In genomic region chr13:67238277-67238859, GRCh38 we compare ENCODE assay signal across 8 cellular contexts. TPM values are rescaled to one million over a fixed set of nuclear protein-coding genes. Genes with fewer than 3 reads are reported as not detected.
A peak's percentile ranks its signal among the peaks of the same experiment; 100 is the strongest.
DNase-seq lines count a peak whose midpoint lies in the region; ATAC-seq and TF ChIP-seq lines count a peak whose summit lies in the region.

No MANE protein-coding gene starts in this region.

- TF ChIP-seq CTCF in coronary artery (IDR thresholded peaks at IDR 0.05) (peak; percentile 58), neutrophil (IDR thresholded peaks at IDR 0.05) (peak; percentile 38)

- DNase-seq in SIG-M5 treated with dmso at 0.1 percent for 504 hours (lab: John Stamatoyannopoulos, UW; ENCODE audit: unreplicated experiment) (peak; percentile 38), SIG-M5 (lab: John Stamatoyannopoulos, UW) (no peak), NCI-H460 (ENCODE audit: extremely low read depth, low read depth) (peak; percentile 22), coronary artery (ENCODE audit: low spot score) (no peak), substantia nigra (lab: John Stamatoyannopoulos, UW) (no peak)
- no peak for DNase-seq in activated CD4-positive, alpha-beta T cell treated with anti-CD3 and anti-CD28 coated beads, Interleukin-2, amount 50 U/mL, for 48 hours

- no peaks in the 10 kb centered on the region for H3K9me3 ChIP-seq in neutrophil

- no peaks in the 10 kb centered on the region for H3K4me1 ChIP-seq in neutrophil (ENCODE audit: control insufficient read depth in 1 of 2, insufficient read depth in 1 of 2, low read depth in 1 of 2, low read length in 1 of 2)

- H3K4me3 ChIP-seq in coronary artery (no peak overlapping the region), neutrophil (ENCODE audit: low read depth in 1 of 2, low read length in 1 of 2) (no peak overlapping the region)

- ATAC-seq in HG02759 (IDR thresholded peaks at IDR 0.05; ENCODE audit: unreplicated experiment) = peak; percentile 66

- peaks cover 27% of the 10 kb centered on the region for H3K27me3 ChIP-seq in neutrophil

- H3K36me3 ChIP-seq in neutrophil = no peaks in the 10 kb centered on the region

- no peak overlapping the region for H3K27ac ChIP-seq in coronary artery
- H3K27ac ChIP-seq in neutrophil = no peak overlapping the region
- H3K27ac ChIP-seq in substantia nigra (ENCODE audit: low read depth, low read length, poor library complexity, severe bottlenecking) = no peak overlapping the region

RNA-seq across cellular contexts. Expression of gene PCDH9, which starts 8.2 kb away (rescaled TPM):
- total RNA-seq in NCI-H460 (2014; rRNA removed; shearing (Covaris generic)) = 2.8 and 3.0 TPM in 2 replicates
- polyA plus RNA-seq in NCI-H460 (2014; cell fraction: nucleus; rRNA removed) = 0.41 and 1.0 TPM in 2 replicates

Comparison
In these comparisons a context has a peak if more than half of its experiments do, and no peak if none do; other contexts are left out.
1. DNase-seq: peak in SIG-M5 treated with dmso at 0.1 percent for 504 hours (single experiment) and NCI-H460 (single experiment); none in SIG-M5 (single experiment), coronary artery (single experiment), activated CD4-positive, alpha-beta T cell treated with anti-CD3 and anti-CD28 coated beads, Interleukin-2, amount 50 U/mL, for 48 hours (0 of 2) and substantia nigra (0 of 49).